ENCODE assay signal across 1 cellular context in genomic region chr17:63120406-63120805, GRCh38.
TF ChIP-seq lines count a peak whose summit lies in the region.

No MANE protein-coding gene starts in this region.

TF ChIP-seq in HCT116, 20 proteins besides CTCF, POLR2A, EP300 and RAD21:
- TF ChIP-seq ZFX (IDR thresholded peaks at IDR 0.05) = no peak
- 0 out of 2 replicates have a peak, but pooled peaks have one; percentile 23 for TF ChIP-seq JUND (IDR thresholded peaks at IDR 0.05)
- no peak for TF ChIP-seq FOSL1 (IDR thresholded peaks at IDR 0.05; ENCODE audit: low read depth)
- peak; percentile 28; the same call in 1 of the 2 replicates for TF ChIP-seq EGR1 (IDR thresholded peaks at IDR 0.05; ENCODE audit: low read depth)
